In the genomic region with DNA sequence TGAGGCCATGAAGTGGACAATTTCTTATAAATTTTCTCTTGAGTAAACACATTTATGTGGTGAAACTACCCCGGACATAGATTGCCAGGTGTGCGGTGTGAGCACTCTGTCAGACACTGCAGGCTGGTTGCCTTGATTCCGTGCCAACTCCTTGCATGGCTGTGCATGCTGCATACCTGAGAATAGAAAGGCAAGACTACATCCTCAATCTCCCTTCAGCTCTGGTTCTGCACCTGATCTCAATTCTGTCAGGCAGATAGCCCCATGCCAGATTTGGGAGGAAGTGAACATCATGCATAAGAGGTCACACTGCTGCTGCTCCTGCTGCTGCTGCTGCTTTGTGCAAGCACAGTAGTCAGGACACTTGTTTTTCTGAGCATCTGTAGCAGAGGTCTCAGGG, we compare ENCODE assay signal across 2 cellular contexts.
A peak's percentile ranks its signal among the peaks of the same experiment; 100 is the strongest.
TF ChIP-seq lines count a peak whose summit lies in the region.

No MANE protein-coding gene starts in this region.

TF ChIP-seq in GM12878, 131 proteins besides CTCF, POLR2A, EP300 and RAD21 (continues in another document):
- TF ChIP-seq, protein P1, sequence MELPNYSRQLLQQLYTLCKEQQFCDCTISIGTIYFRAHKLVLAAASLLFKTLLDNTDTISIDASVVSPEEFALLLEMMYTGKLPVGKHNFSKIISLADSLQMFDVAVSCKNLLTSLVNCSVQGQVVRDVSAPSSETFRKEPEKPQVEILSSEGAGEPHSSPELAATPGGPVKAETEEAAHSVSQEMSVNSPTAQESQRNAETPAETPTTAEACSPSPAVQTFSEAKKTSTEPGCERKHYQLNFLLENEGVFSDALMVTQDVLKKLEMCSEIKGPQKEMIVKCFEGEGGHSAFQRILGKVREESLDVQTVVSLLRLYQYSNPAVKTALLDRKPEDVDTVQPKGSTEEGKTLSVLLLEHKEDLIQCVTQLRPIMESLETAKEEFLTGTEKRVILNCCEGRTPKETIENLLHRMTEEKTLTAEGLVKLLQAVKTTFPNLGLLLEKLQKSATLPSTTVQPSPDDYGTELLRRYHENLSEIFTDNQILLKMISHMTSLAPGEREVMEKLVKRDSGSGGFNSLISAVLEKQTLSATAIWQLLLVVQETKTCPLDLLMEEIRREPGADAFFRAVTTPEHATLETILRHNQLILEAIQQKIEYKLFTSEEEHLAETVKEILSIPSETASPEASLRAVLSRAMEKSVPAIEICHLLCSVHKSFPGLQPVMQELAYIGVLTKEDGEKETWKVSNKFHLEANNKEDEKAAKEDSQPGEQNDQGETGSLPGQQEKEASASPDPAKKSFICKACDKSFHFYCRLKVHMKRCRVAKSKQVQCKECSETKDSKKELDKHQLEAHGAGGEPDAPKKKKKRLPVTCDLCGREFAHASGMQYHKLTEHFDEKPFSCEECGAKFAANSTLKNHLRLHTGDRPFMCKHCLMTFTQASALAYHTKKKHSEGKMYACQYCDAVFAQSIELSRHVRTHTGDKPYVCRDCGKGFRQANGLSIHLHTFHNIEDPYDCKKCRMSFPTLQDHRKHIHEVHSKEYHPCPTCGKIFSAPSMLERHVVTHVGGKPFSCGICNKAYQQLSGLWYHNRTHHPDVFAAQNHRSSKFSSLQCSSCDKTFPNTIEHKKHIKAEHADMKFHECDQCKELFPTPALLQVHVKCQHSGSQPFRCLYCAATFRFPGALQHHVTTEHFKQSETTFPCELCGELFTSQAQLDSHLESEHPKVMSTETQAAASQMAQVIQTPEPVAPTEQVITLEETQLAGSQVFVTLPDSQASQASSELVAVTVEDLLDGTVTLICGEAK (IDR thresholded peaks at IDR 0.05; ENCODE audit: borderline replicate concordance), result no peak
- TF ChIP-seq ZNF217 (IDR thresholded peaks at IDR 0.05) (no peak), FOXM1 (IDR thresholded peaks at IDR 0.05; ENCODE audit: low read depth, low read length) (0 out of 2 replicates have a peak, but pooled peaks have one; percentile 8), SMARCA5 (IDR thresholded peaks at IDR 0.05) (no peak), TCF3 (IDR thresholded peaks at IDR 0.05; ENCODE audit: borderline replicate concordance, insufficient read depth, low read depth, low read length) (peak; percentile 79), RUNX3 (IDR thresholded peaks at IDR 0.05; ENCODE audit: low read length) (peak; percentile 24; the same call in 1 of the 2 replicates), TARDBP (IDR thresholded peaks at IDR 0.05; ENCODE audit: borderline replicate concordance) (no peak), HDAC2 (IDR thresholded peaks at IDR 0.05) (no peak), NR2C2 (IDR thresholded peaks at IDR 0.05; ENCODE audit: borderline replicate concordance, control insufficient read depth, insufficient read length, low read depth) (no peak), TCF12 (IDR thresholded peaks at IDR 0.05; ENCODE audit: low read depth, low read length) (peak; percentile 51; the same call in 1 of the 2 replicates)
- TF ChIP-seq, protein P2, sequence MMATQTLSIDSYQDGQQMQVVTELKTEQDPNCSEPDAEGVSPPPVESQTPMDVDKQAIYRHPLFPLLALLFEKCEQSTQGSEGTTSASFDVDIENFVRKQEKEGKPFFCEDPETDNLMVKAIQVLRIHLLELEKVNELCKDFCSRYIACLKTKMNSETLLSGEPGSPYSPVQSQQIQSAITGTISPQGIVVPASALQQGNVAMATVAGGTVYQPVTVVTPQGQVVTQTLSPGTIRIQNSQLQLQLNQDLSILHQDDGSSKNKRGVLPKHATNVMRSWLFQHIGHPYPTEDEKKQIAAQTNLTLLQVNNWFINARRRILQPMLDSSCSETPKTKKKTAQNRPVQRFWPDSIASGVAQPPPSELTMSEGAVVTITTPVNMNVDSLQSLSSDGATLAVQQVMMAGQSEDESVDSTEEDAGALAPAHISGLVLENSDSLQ (IDR thresholded peaks at IDR 0.05), result no peak
- TF ChIP-seq, protein P3, sequence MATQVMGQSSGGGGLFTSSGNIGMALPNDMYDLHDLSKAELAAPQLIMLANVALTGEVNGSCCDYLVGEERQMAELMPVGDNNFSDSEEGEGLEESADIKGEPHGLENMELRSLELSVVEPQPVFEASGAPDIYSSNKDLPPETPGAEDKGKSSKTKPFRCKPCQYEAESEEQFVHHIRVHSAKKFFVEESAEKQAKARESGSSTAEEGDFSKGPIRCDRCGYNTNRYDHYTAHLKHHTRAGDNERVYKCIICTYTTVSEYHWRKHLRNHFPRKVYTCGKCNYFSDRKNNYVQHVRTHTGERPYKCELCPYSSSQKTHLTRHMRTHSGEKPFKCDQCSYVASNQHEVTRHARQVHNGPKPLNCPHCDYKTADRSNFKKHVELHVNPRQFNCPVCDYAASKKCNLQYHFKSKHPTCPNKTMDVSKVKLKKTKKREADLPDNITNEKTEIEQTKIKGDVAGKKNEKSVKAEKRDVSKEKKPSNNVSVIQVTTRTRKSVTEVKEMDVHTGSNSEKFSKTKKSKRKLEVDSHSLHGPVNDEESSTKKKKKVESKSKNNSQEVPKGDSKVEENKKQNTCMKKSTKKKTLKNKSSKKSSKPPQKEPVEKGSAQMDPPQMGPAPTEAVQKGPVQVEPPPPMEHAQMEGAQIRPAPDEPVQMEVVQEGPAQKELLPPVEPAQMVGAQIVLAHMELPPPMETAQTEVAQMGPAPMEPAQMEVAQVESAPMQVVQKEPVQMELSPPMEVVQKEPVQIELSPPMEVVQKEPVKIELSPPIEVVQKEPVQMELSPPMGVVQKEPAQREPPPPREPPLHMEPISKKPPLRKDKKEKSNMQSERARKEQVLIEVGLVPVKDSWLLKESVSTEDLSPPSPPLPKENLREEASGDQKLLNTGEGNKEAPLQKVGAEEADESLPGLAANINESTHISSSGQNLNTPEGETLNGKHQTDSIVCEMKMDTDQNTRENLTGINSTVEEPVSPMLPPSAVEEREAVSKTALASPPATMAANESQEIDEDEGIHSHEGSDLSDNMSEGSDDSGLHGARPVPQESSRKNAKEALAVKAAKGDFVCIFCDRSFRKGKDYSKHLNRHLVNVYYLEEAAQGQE (IDR thresholded peaks at IDR 0.05; ENCODE audit: low read depth, low read length), result no peak
- TF ChIP-seq, protein P4, sequence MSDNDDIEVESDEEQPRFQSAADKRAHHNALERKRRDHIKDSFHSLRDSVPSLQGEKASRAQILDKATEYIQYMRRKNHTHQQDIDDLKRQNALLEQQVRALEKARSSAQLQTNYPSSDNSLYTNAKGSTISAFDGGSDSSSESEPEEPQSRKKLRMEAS (IDR thresholded peaks at IDR 0.05; ENCODE audit: low read depth, low read length), result no peak
- TF ChIP-seq, protein P5, sequence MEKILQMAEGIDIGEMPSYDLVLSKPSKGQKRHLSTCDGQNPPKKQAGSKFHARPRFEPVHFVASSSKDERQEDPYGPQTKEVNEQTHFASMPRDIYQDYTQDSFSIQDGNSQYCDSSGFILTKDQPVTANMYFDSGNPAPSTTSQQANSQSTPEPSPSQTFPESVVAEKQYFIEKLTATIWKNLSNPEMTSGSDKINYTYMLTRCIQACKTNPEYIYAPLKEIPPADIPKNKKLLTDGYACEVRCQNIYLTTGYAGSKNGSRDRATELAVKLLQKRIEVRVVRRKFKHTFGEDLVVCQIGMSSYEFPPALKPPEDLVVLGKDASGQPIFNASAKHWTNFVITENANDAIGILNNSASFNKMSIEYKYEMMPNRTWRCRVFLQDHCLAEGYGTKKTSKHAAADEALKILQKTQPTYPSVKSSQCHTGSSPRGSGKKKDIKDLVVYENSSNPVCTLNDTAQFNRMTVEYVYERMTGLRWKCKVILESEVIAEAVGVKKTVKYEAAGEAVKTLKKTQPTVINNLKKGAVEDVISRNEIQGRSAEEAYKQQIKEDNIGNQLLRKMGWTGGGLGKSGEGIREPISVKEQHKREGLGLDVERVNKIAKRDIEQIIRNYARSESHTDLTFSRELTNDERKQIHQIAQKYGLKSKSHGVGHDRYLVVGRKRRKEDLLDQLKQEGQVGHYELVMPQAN (conservative IDR thresholded peaks at IDR 0.05), result no peak

TF ChIP-seq in SK-N-SH treated with all-trans-retinoic acid at 6 μM for 48 hours, 23 proteins besides CTCF, POLR2A, EP300 and RAD21 (continued from another document):
- TF ChIP-seq, protein P6, sequence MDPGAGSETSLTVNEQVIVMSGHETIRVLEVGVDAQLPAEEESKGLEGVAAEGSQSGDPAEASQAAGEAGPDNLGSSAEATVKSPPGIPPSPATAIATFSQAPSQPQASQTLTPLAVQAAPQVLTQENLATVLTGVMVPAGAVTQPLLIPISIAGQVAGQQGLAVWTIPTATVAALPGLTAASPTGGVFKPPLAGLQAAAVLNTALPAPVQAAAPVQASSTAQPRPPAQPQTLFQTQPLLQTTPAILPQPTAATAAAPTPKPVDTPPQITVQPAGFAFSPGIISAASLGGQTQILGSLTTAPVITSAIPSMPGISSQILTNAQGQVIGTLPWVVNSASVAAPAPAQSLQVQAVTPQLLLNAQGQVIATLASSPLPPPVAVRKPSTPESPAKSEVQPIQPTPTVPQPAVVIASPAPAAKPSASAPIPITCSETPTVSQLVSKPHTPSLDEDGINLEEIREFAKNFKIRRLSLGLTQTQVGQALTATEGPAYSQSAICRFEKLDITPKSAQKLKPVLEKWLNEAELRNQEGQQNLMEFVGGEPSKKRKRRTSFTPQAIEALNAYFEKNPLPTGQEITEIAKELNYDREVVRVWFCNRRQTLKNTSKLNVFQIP (CRISPR knock-in tag; IDR thresholded peaks at IDR 0.05; ENCODE audit: borderline replicate concordance, low read depth), result no peak
- TF ChIP-seq ARNTL (CRISPR knock-in tag; IDR thresholded peaks at IDR 0.05; ENCODE audit: borderline replicate concordance, low read depth) (no peak), ZNF565 (CRISPR knock-in tag; conservative IDR thresholded peaks at IDR 0.05; ENCODE audit: low read depth) (no peak), ZFP30 (CRISPR knock-in tag; IDR thresholded peaks at IDR 0.05) (no peak)
- TF ChIP-seq, protein P7, sequence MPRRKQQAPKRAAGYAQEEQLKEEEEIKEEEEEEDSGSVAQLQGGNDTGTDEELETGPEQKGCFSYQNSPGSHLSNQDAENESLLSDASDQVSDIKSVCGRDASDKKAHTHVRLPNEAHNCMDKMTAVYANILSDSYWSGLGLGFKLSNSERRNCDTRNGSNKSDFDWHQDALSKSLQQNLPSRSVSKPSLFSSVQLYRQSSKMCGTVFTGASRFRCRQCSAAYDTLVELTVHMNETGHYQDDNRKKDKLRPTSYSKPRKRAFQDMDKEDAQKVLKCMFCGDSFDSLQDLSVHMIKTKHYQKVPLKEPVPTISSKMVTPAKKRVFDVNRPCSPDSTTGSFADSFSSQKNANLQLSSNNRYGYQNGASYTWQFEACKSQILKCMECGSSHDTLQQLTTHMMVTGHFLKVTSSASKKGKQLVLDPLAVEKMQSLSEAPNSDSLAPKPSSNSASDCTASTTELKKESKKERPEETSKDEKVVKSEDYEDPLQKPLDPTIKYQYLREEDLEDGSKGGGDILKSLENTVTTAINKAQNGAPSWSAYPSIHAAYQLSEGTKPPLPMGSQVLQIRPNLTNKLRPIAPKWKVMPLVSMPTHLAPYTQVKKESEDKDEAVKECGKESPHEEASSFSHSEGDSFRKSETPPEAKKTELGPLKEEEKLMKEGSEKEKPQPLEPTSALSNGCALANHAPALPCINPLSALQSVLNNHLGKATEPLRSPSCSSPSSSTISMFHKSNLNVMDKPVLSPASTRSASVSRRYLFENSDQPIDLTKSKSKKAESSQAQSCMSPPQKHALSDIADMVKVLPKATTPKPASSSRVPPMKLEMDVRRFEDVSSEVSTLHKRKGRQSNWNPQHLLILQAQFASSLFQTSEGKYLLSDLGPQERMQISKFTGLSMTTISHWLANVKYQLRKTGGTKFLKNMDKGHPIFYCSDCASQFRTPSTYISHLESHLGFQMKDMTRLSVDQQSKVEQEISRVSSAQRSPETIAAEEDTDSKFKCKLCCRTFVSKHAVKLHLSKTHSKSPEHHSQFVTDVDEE (CRISPR knock-in tag; IDR thresholded peaks at IDR 0.05), result no peak
